ENCODE assay signal across 19 cellular contexts in the genomic region with DNA sequence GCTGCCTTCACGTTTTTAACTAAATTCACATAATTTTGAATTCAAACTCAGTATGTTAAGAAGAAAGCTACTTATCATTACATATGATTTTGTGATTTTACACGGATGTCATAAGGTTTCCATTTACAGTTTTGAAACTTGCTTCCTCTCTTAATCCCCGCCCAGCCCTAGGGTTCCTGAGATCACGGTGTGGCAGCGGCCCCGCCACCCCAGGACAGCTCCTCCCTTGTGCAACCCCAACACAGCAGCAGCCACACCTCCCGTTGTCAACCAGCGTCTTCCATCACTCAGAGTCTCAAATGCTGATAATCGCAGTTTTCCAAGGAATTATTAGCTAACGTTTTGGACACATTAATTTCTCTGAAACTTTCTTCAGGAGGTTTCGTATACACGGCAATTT.
"Had no signal": no experiment of that assay in that cellular context is flagged by ENCODE, and none has a peak within 500 bp of the region (broad histone marks: within the 10 kb centered on the region; RNA-seq: fewer than 3 reads in every experiment).

No MANE protein-coding gene starts in this region.

- DNase-seq: activated CD4-positive, alpha-beta T cell treated with anti-CD3 and anti-CD28 coated beads for 48 hours; activated CD4-positive, CD25-positive, alpha-beta regulatory T cell; activated CD8-positive, alpha-beta memory T cell treated with anti-CD3 and anti-CD28 coated beads, Interleukin-2, amount 50 U/mL, for 4 hours; activated effector memory CD4-positive, alpha-beta T cell treated with Interleukin-2 at 50 U/mL for 16 hours; activated naive CD4-positive, alpha-beta T cell treated with anti-CD3 and anti-CD28 coated beads, Interleukin-2, amount 10 ng/mL, durations not matched to agents 7 days and 5 days; activated naive CD8-positive, alpha-beta T cell treated with anti-CD3 and anti-CD28 coated beads, Interleukin-2, amount 50 U/mL, for 24 hours; activated T-cell treated with anti-CD3 and anti-CD28 coated beads, Interleukin-2, amount 50 U/mL, for 4 hours; anterior cingulate cortex; brain microvascular endothelial cell; central memory CD4-positive, alpha-beta T cell; erythroblast; heart right ventricle; immature natural killer cell; left ventricle myocardium superior; stimulated activated CD4-positive, alpha-beta T cell treated with anti-CD3 and anti-CD28 coated beads, Interleukin-2, amount 100 ng/mL, for 24 hours; stimulated activated naive CD4-positive, alpha-beta T cell treated with Interleukin-2 at 50 U/mL for 16 hours; tibial artery had no signal

- H3K4me3 ChIP-seq: heart right ventricle, prostate gland, right atrium auricular region, tibial artery had no signal
